8 cellular contexts compared by ENCODE assay signal in the genomic region with DNA sequence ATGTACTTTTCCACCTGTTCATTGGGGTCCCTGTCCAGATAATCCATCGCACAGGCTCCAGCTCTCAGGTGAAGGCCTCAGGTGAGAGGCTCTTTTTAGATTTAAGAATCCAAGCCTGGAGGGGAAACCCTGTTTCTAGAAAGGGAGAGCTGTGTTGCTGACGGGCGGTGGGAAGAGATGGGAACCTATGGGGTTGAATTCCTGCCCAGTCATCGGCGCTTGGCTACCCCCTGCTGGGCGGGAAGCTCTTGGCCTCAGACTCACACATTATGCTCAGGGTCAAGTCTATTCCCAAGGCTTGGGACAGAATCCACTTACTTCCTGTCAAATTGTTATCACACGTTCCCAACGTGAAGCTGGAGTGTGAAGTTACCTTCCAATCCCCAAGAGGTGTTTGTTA.
DNase-seq lines count a peak whose midpoint lies in the region; ATAC-seq and TF ChIP-seq lines count a peak whose summit lies in the region.

No MANE protein-coding gene starts in this region.

- H2BK120ac ChIP-seq in IMR-90 (ENCODE audit: low read depth, low read length): peak overlapping the region; percentile 95

- in situ Hi-C loops in IMR-90 (cut with MboI; ENCODE audit: low sequenced_read_pairs): loop anchor here (5.0 kb wide), 1 partner anchor 633 kb away; no protein-coding TSS in a partner anchor

- H2AK5ac ChIP-seq in IMR-90 (ENCODE audit: low read depth, low read length): peak overlapping the region; percentile 96

- H3K79me1 ChIP-seq in IMR-90 (ENCODE audit: low read depth in 1 of 2, low read length in 2 of 2): peaks cover 11 to 15% of the 10 kb centered on the region in 2 experiments; a peak in 3 of 4 replicates

- H2BK15ac ChIP-seq in IMR-90 (ENCODE audit: low read depth, low read length): peak overlapping the region; percentile 100; the same call in 2 of the 3 replicates

- CTCF ChIA-PET in IMR-90 (lab: Yijun Ruan, JAX): interaction anchor here (0.5 to 2.0 kb wide), 12 partner anchors 9 to 1798 kb away, joined by 3 to 5 read pairs (median 3); no protein-coding TSS in a partner anchor

- TF ChIP-seq RAD21 in IMR-90 (IDR thresholded peaks at IDR 0.05; ENCODE audit: low read length): peak; percentile 95

- peak; percentile 88 for TF ChIP-seq CTCF in IMR-90 (conservative IDR thresholded peaks at IDR 0.05; ENCODE audit: low read depth, low read length)
- TF ChIP-seq CTCF in WERI-Rb-1 (IDR thresholded peaks at IDR 0.05; ENCODE audit: low read depth, low read length): peak; percentile 79
- peak; percentile 78 for TF ChIP-seq CTCF in kidney epithelial cell (IDR thresholded peaks at IDR 0.05; ENCODE audit: insufficient read depth, low read length, poor library complexity, severe bottlenecking)

- peak overlapping the region; percentile 77 for H2AFZ ChIP-seq in IMR-90 (replicated peaks; ENCODE audit: low read length, poor library complexity)

- intact Hi-C loops in IMR-90 (cut with micrococcal nuclease): loop anchor here (1.0 to 10.0 kb wide), 6 partner anchors 375 to 820 kb away; no protein-coding TSS in a partner anchor

- no peak overlapping the region; the same call in 1 of the 2 replicates for H4K5ac ChIP-seq in IMR-90 (ENCODE audit: low read depth, low read length)

- no peak for TF ChIP-seq POLR2A in IMR-90 (IDR thresholded peaks at IDR 0.05; ENCODE audit: low read depth, low read length)

- peak overlapping the region; percentile 92 for H2BK20ac ChIP-seq in IMR-90 (ENCODE audit: low read depth, low read length)

- H4K8ac ChIP-seq in IMR-90 (ENCODE audit: low read depth in 2 of 2, low read length in 2 of 2): peak overlapping the region; percentile 57 to 95

- H3K14ac ChIP-seq in IMR-90 (replicated peaks; ENCODE audit: low read depth, low read length): peak overlapping the region; percentile 87

- peak; percentile 49 for DNase-seq in AG08396 (ENCODE audit: low spot score)
- peak; percentile 92 for DNase-seq in IMR-90
- DNase-seq in WERI-Rb-1: peak; percentile 74
- DNase-seq in kidney epithelial cell (ENCODE audit: low read depth): no peak
- DNase-seq in activated naive CD4-positive, alpha-beta T cell treated with Interleukin-2 at 50 U/mL for 16 hours: no peak

- H3K4ac ChIP-seq in IMR-90 (ENCODE audit: low read depth, low read length): peak overlapping the region; percentile 95

- no peaks in the 10 kb centered on the region for H4K20me1 ChIP-seq in IMR-90 (ENCODE audit: insufficient read depth, low read length)

- no TSS peak for BruUV-seq in IMR-90 (replicated peaks; lab: Mats Ljungman, UMichigan)

- peak overlapping the region; percentile 91 for H3K23ac ChIP-seq in IMR-90 (ENCODE audit: low read depth, low read length)

- POLR2A ChIA-PET in IMR-90 (lab: Charles Lee; ENCODE audit: unreplicated experiment): no interaction called here

- H3K27me3 ChIP-seq in IMR-90 (ENCODE audit: control insufficient read depth, insufficient read depth, low read length) (no peaks in the 10 kb centered on the region), WERI-Rb-1 (ENCODE audit: insufficient read depth, low read depth, severe bottlenecking) (peaks cover 20% of the 10 kb centered on the region), kidney epithelial cell (ENCODE audit: control insufficient read depth, insufficient read depth, low read length) (no peaks in the 10 kb centered on the region)

- no CpG with 5 or more reads among the region's 8 CpGs for WGBS in IMR-90 (ENCODE audit: extremely low coverage in 2 of 2, insufficient read length in 1 of 2), 2 experiments

- peaks cover 16% of the 10 kb centered on the region for H3K4me1 ChIP-seq in IMR-90 (ENCODE audit: control insufficient read depth, insufficient read depth, low read length)

- H3K27ac ChIP-seq in IMR-90 (ENCODE audit: insufficient read depth, low read length) (peak overlapping the region; percentile 45), WERI-Rb-1 (no peak overlapping the region)

- peaks cover 2% of the 10 kb centered on the region; the same call in 1 of the 2 replicates for H3K9me3 ChIP-seq in IMR-90 (ENCODE audit: control insufficient read depth, insufficient read depth, low read length)
- no peaks in the 10 kb centered on the region for H3K9me3 ChIP-seq in WERI-Rb-1 (ENCODE audit: severe bottlenecking)

- peaks cover 18% of the 10 kb centered on the region for H3K9me1 ChIP-seq in IMR-90 (ENCODE audit: insufficient read depth, low read length)

- peak overlapping the region; percentile 93 for H2BK5ac ChIP-seq in IMR-90 (ENCODE audit: low read depth, low read length, poor library complexity, severe bottlenecking)

- no peaks in the 10 kb centered on the region for H3K36me3 ChIP-seq in IMR-90 (ENCODE audit: control insufficient read depth, insufficient read depth, low read length)
- no peaks in the 10 kb centered on the region for H3K36me3 ChIP-seq in WERI-Rb-1
- no peaks in the 10 kb centered on the region for H3K36me3 ChIP-seq in kidney epithelial cell (ENCODE audit: control insufficient read depth, insufficient read depth, low read length)

- H2AK9ac ChIP-seq in IMR-90 (replicated peaks; ENCODE audit: low read depth, low read length, poor library complexity): peak overlapping the region; percentile 60

- H3K4me3 ChIP-seq in IMR-90 (ENCODE audit: insufficient read depth, low read depth, low read length): no peak overlapping the region
- H3K4me3 ChIP-seq in WERI-Rb-1 (ENCODE audit: low read depth, low read length): no peak overlapping the region
- H3K4me3 ChIP-seq in kidney epithelial cell (ENCODE audit: low read depth, low read length): no peak overlapping the region

- no peak overlapping the region; the same call in 1 of the 2 replicates for H3K4me2 ChIP-seq in IMR-90 (ENCODE audit: low read depth, low read length)

- ATAC-seq in IMR-90 (ENCODE audit: low read depth) (peak; percentile 95), GM19463 (IDR thresholded peaks at IDR 0.05; ENCODE audit: unreplicated experiment) (no peak), GM19397 (IDR thresholded peaks at IDR 0.05; ENCODE audit: unreplicated experiment) (no peak), HG02571 (IDR thresholded peaks at IDR 0.05; ENCODE audit: unreplicated experiment) (no peak)

- peak overlapping the region; percentile 36 for H3K18ac ChIP-seq in IMR-90 (ENCODE audit: low read depth, low read length)

- peak overlapping the region; percentile 89 for H4K91ac ChIP-seq in IMR-90 (ENCODE audit: insufficient read depth, low read depth, low read length)

- dilution Hi-C loops in IMR-90 (cut with HindIII; ENCODE audit: low sequenced_read_pairs, unreplicated experiment): loop anchor here (25.0 kb wide), 1 partner anchor 778 kb away; a partner anchor contains a TSS

- peak overlapping the region; percentile 58 for H3K56ac ChIP-seq in IMR-90 (ENCODE audit: extremely low read depth, insufficient read depth, low read length)

- peak overlapping the region; percentile 59; the same call in 1 of the 2 replicates for H3K9ac ChIP-seq in IMR-90 (ENCODE audit: low read depth, low read length)

TF ChIP-seq in IMR-90, 13 proteins besides CTCF, POLR2A, EP300 and RAD21:
- peak; percentile 90 for TF ChIP-seq SMC3 (IDR thresholded peaks at IDR 0.05; ENCODE audit: low read depth, low read length)
- no peak for TF ChIP-seq FOS (IDR thresholded peaks at IDR 0.05; ENCODE audit: low read depth, low read length)
- TF ChIP-seq BHLHE40 (IDR thresholded peaks at IDR 0.05; ENCODE audit: low read depth, low read length): 0 out of 2 replicates have a peak, but pooled peaks have one; percentile 6
- TF ChIP-seq, protein P1, sequence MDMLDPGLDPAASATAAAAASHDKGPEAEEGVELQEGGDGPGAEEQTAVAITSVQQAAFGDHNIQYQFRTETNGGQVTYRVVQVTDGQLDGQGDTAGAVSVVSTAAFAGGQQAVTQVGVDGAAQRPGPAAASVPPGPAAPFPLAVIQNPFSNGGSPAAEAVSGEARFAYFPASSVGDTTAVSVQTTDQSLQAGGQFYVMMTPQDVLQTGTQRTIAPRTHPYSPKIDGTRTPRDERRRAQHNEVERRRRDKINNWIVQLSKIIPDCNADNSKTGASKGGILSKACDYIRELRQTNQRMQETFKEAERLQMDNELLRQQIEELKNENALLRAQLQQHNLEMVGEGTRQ (IDR thresholded peaks at IDR 0.05; ENCODE audit: low read depth, low read length): no peak
- TF ChIP-seq MAZ (IDR thresholded peaks at IDR 0.05; ENCODE audit: borderline replicate concordance, low read depth, low read length): peak; percentile 43; the same call in 1 of the 2 replicates
- TF ChIP-seq MAFK (IDR thresholded peaks at IDR 0.05; ENCODE audit: low read depth, low read length): no peak
- TF ChIP-seq CEBPB (IDR thresholded peaks at IDR 0.05; ENCODE audit: low read depth, low read length): no peak
- TF ChIP-seq CHD1 (IDR thresholded peaks at IDR 0.05; ENCODE audit: low read depth, low read length): 0 out of 2 replicates have a peak, but pooled peaks have one; percentile 67
- peak; percentile 72 for TF ChIP-seq NFE2L2 (IDR thresholded peaks at IDR 0.05; ENCODE audit: low read depth, low read length)
- TF ChIP-seq RFX5 (IDR thresholded peaks at IDR 0.05; ENCODE audit: low read depth, low read length): no peak

Comparison
In these comparisons a context has a peak if more than half of its experiments do, and no peak if none do; other contexts are left out.
1. DNase-seq: peak in AG08396 (single experiment), IMR-90 (single experiment) and WERI-Rb-1 (single experiment); none in kidney epithelial cell (single experiment) and activated naive CD4-positive, alpha-beta T cell treated with Interleukin-2 at 50 U/mL for 16 hours (single experiment).
2. Peak in every context shown above with its lines, with median percentiles within 50 percentile points of each other: CTCF ChIP-seq.